Comparison of ENCODE assay signal across 8 cellular contexts in genomic region chr15:90931737-90932659, GRCh38. TPM values are rescaled to one million over a fixed set of nuclear protein-coding genes. Genes with fewer than 3 reads are reported as not detected.
A peak's percentile ranks its signal among the peaks of the same experiment; 100 is the strongest.
DNase-seq lines count a peak whose midpoint lies in the region; ATAC-seq and TF ChIP-seq lines count a peak whose summit lies in the region.

Gene HDDC3, minus strand, starts transcription at chr15:90932549. Its CDS starts 9 bp downstream, at chr15:90932540.

- peaks cover 39% of the 10 kb centered on the region for H3K36me3 Mint-ChIP-seq in activated T-cell treated with anti-CD3 and anti-CD28 coated beads, Interleukin-2, amount 50 U/mL, for 24 hours (ENCODE audit: low read depth)

- 2% methylated on average over 23 of the region's 54 CpGs for WGBS in esophagus muscularis mucosa

- H3K4me1 ChIP-seq in esophagus muscularis mucosa, result peaks cover 43 to 72% (median 64%) of the 10 kb centered on the region in 4 donors

- intact Hi-C loops in esophagus muscularis mucosa (cut with DNase I), result loop anchor here (1.0 kb wide), 1 partner anchor 30 kb away; no protein-coding TSS in a partner anchor

- DNase-seq in DMS153 treated with DMSO at 0.1 percent for 48 hours (lab: John Stamatoyannopoulos, UW; ENCODE audit: unreplicated experiment) (peak; percentile 30), esophagus muscularis mucosa (ENCODE audit: extremely low spot score) (peak; percentile 95), myocyte (ENCODE audit: low read depth) (peak; percentile 92)
- DNase-seq in activated T-cell treated with anti-CD3 and anti-CD28 coated beads, Interleukin-2, amount 50 U/mL, for 24 hours, result peak; percentile 96
- DNase-seq in stimulated activated CD8-positive, alpha-beta memory T cell treated with anti-CD3 and anti-CD28 coated beads, Interleukin-7, amount 100 ng/mL, for 48 hours (ENCODE audit: extremely low read depth in 1 of 2, low read depth in 1 of 2), result peak; percentile 75 to 83

- H3K4me3 ChIP-seq in esophagus muscularis mucosa, result peak within 1 kb of the TSS; percentile 70 to 89 (median 80)

- no peaks in the 10 kb centered on the region for H3K27me3 ChIP-seq in esophagus muscularis mucosa

- peak within 1 kb of the TSS; percentile 99 for H3K27ac Mint-ChIP-seq in activated T-cell treated with anti-CD3 and anti-CD28 coated beads, Interleukin-2, amount 50 U/mL, for 24 hours

- H3K27ac ChIP-seq in esophagus muscularis mucosa (replicated peaks in 1 of 4), result peak within 1 kb of the TSS; percentile 86 to 94 (median 88)

- H3K9me3 Mint-ChIP-seq in activated T-cell treated with anti-CD3 and anti-CD28 coated beads, Interleukin-2, amount 50 U/mL, for 24 hours, result no peaks in the 10 kb centered on the region

- TF ChIP-seq RAD21 in Ishikawa (IDR thresholded peaks at IDR 0.05; ENCODE audit: low read depth), result peak; percentile 31; the same call in 1 of the 2 replicates

- H3K36me3 ChIP-seq in esophagus muscularis mucosa, result peaks cover 0 to 5% (median 3%) of the 10 kb centered on the region in 4 donors

- TF ChIP-seq EP300 in Ishikawa (IDR thresholded peaks at IDR 0.05; ENCODE audit: borderline replicate concordance), result 0 out of 2 replicates have a peak, but pooled peaks have one; percentile 38
- TF ChIP-seq EP300 in esophagus muscularis mucosa (IDR thresholded peaks at IDR 0.05), result no peak

- H3K4me3 Mint-ChIP-seq in activated T-cell treated with anti-CD3 and anti-CD28 coated beads, Interleukin-2, amount 50 U/mL, for 24 hours, result peak within 1 kb of the TSS; percentile 97

- H3K9me3 ChIP-seq in esophagus muscularis mucosa, result no peaks in the 10 kb centered on the region

- no peak for TF ChIP-seq POLR2A in esophagus muscularis mucosa (IDR thresholded peaks at IDR 0.05; ENCODE audit: low read depth)

- TF ChIP-seq CTCF in esophagus muscularis mucosa (IDR thresholded peaks at IDR 0.05), result peak; percentile 85 to 99 (median 91)

- H3K4me1 Mint-ChIP-seq in activated T-cell treated with anti-CD3 and anti-CD28 coated beads, Interleukin-2, amount 50 U/mL, for 24 hours (ENCODE audit: low read depth), result peaks cover 64% of the 10 kb centered on the region

- ATAC-seq in GM21576 (IDR thresholded peaks at IDR 0.05; ENCODE audit: unreplicated experiment), result peak; percentile 47

- no peaks in the 10 kb centered on the region for H3K27me3 Mint-ChIP-seq in activated T-cell treated with anti-CD3 and anti-CD28 coated beads, Interleukin-2, amount 50 U/mL, for 24 hours

TF ChIP-seq in Ishikawa, 13 proteins besides CTCF, POLR2A, EP300 and RAD21:
- TF ChIP-seq TCF12 (IDR thresholded peaks at IDR 0.05; ENCODE audit: low read depth) (peak; percentile 56; the same call in 1 of the 2 replicates), MAX (IDR thresholded peaks at IDR 0.05) (peak; percentile 78), REST (IDR thresholded peaks at IDR 0.05; ENCODE audit: low read depth) (no peak), EGR1 (IDR thresholded peaks at IDR 0.05) (no peak), ZBTB7A (IDR thresholded peaks at IDR 0.05; ENCODE audit: low read depth) (peak; percentile 57; the same call in 1 of the 2 replicates), TEAD4 (IDR thresholded peaks at IDR 0.05) (peak; percentile 52; the same call in 1 of the 2 replicates), USF1 (IDR thresholded peaks at IDR 0.05) (no peak), YY1 (IDR thresholded peaks at IDR 0.05; ENCODE audit: low read depth) (peak; percentile 67), CREB1 (IDR thresholded peaks at IDR 0.05; ENCODE audit: low read depth) (no peak), TAF1 (IDR thresholded peaks at IDR 0.05; ENCODE audit: low read depth) (peak; percentile 78), NFIC (IDR thresholded peaks at IDR 0.05) (no peak)

TF ChIP-seq in PFSK-1, 5 proteins besides CTCF, POLR2A, EP300 and RAD21:
- peak; percentile 87 for TF ChIP-seq TAF1 (IDR thresholded peaks at IDR 0.05; ENCODE audit: borderline replicate concordance, insufficient read depth, low read length)
- TF ChIP-seq SIN3A (IDR thresholded peaks at IDR 0.05; ENCODE audit: borderline replicate concordance, insufficient read depth, low read length), result 0 out of 2 replicates have a peak, but pooled peaks have one; percentile 46
- TF ChIP-seq POLR2AphosphoS5 (IDR thresholded peaks at IDR 0.05; ENCODE audit: low read depth, low read length), result peak; percentile 76
- peak; percentile 56 to 59; a peak in 2 of 4 replicates for TF ChIP-seq REST (IDR thresholded peaks at IDR 0.05; ENCODE audit: insufficient read depth in 1 of 2, low read depth in 2 of 2, low read length in 2 of 2)
- peak; percentile 74 for TF ChIP-seq FOXP2 (optimal IDR thresholded peaks at IDR 0.05; ENCODE audit: borderline replicate concordance, extremely low read depth, extremely low read length, insufficient read depth)

RNA-seq across cellular contexts. Expression of gene HDDC3, which starts in this region (rescaled TPM):
- 59.6 TPM for polyA plus RNA-seq in PFSK-1 (2012; ENCODE audit: insufficient read length, low read depth)
- total RNA-seq in esophagus muscularis mucosa (1 to 10 TPM; 5.1 to 7.9 (median 6.0) TPM), myocyte (8.9 and 11.5 TPM in 2 replicates)
- 14.4 TPM for polyA plus RNA-seq in myocyte (2012)

Comparison
In these comparisons a context has a peak if more than half of its experiments do, and no peak if none do; other contexts are left out.
1. Peak in every context shown above with its lines: DNase-seq, ATAC-seq, H3K4me3 ChIP-seq and H3K27ac ChIP-seq.
2. DNase-seq: peak in every context shown above with its lines; median percentile 96 in activated T-cell treated with anti-CD3 and anti-CD28 coated beads, Interleukin-2, amount 50 U/mL, for 24 hours; 95 in esophagus muscularis mucosa; 92 in myocyte; 79 in stimulated activated CD8-positive, alpha-beta memory T cell treated with anti-CD3 and anti-CD28 coated beads, Interleukin-7, amount 100 ng/mL, for 48 hours; 30 in DMS153 treated with DMSO at 0.1 percent for 48 hours.